9 cellular contexts compared by ENCODE assay signal in genomic region chr16:56675685-56676210, GRCh38. TPM values are rescaled to one million over a fixed set of nuclear protein-coding genes. Genes with fewer than 3 reads are reported as not detected.
DNase-seq lines count a peak whose midpoint lies in the region; ATAC-seq lines count a peak whose summit lies in the region.
"Had no signal": no experiment of that assay in that cellular context is flagged by ENCODE, and none has a peak within 500 bp of the region (broad histone marks: within the 10 kb centered on the region; RNA-seq: fewer than 3 reads in every experiment).

No MANE protein-coding gene starts in this region.

- intact Hi-C loops in left colon (cut with DNase I, micrococcal nuclease), result no loop called here

- ATAC-seq in left colon (peak; percentile 74), GM19455 (IDR thresholded peaks at IDR 0.05; ENCODE audit: unreplicated experiment) (no peak)

- DNase-seq in OCI-M1 (lab: John Stamatoyannopoulos, UW) (peak; percentile 13), left colon (peak in 1 of 2 donors; percentile 41), NCI-H2081 treated with DMSO at 0.1 percent for 48 hours (lab: John Stamatoyannopoulos, UW) (no peak), NCI-H345 treated with DMSO at 0.1 percent for 48 hours (lab: John Stamatoyannopoulos, UW; ENCODE audit: unreplicated experiment) (no peak), HT-29 (ENCODE audit: low spot score) (no peak)
- peak; percentile 37 for DNase-seq in activated T-helper 9 cell treated with anti-CD3 and anti-CD28 coated beads, Interleukin-2, amount 50 U/mL, for 16 hours (ENCODE audit: low read depth)
- DNase-seq in stimulated activated CD8-positive, alpha-beta memory T cell treated with anti-CD3 and anti-CD28 coated beads, Interleukin-4, amount 100 ng/mL, for 24 hours (ENCODE audit: low read depth), result peak; percentile 60
- DNase-seq: SIG-M5 had no signal

RNA-seq across cellular contexts. Expression of gene MT1H, which starts 6.1 kb away (rescaled TPM):
- 10 to 100 TPM in 1 of 2 donors, 1 to 10 TPM in 1; 3.3 to 80.9 TPM for total RNA-seq in left colon
- total RNA-seq in HT-29 (2014; rRNA removed; shearing (Covaris generic)), result not detected in 2 replicates

RNA-seq across cellular contexts. Expression of gene MT1X, which starts 6.5 kb away (rescaled TPM):
- total RNA-seq in left colon, result 10 to 100 TPM; 29.5 to 63.4 TPM
- 29.2 and 29.4 TPM in 2 replicates for total RNA-seq in HT-29 (2014; rRNA removed; shearing (Covaris generic))

RNA-seq across cellular contexts. Expression of gene MT1G, which starts 7.9 kb away (rescaled TPM):
- 100 to 1,000 TPM in 1 of 2 donors, 10 to 100 TPM in 1; 22.4 to 484 TPM for total RNA-seq in left colon
- total RNA-seq in HT-29 (2014; rRNA removed; shearing (Covaris generic)), result 0.50 and 1.5 TPM in 2 replicates

RNA-seq across cellular contexts. Expression of gene MT1F, which starts 18.0 kb away (rescaled TPM):
- 10 to 100 TPM in 1 of 2 donors, 1 to 10 TPM in 1; 9.0 to 71.2 TPM for total RNA-seq in left colon
- 4.7 and 5.6 TPM in 2 replicates for total RNA-seq in HT-29 (2014; rRNA removed; shearing (Covaris generic))

RNA-seq across cellular contexts. Expression of gene MT1B, which starts 24.1 kb away (rescaled TPM):
- not detected for total RNA-seq in left colon
- not detected in 2 replicates for total RNA-seq in HT-29 (2014; rRNA removed; shearing (Covaris generic))

Comparison
In these comparisons a context has a peak if more than half of its experiments do, and no peak if none do; other contexts are left out.
1. DNase-seq: peak in OCI-M1 (single experiment), activated T-helper 9 cell treated with anti-CD3 and anti-CD28 coated beads, Interleukin-2, amount 50 U/mL, for 16 hours (single experiment) and stimulated activated CD8-positive, alpha-beta memory T cell treated with anti-CD3 and anti-CD28 coated beads, Interleukin-4, amount 100 ng/mL, for 24 hours (single experiment); none in NCI-H2081 treated with DMSO at 0.1 percent for 48 hours (single experiment), NCI-H345 treated with DMSO at 0.1 percent for 48 hours (single experiment) and HT-29 (single experiment).